In genomic region chr14:103879570-103880333, GRCh38 we compare ENCODE assay signal across 1 cellular context.
TF ChIP-seq lines count a peak whose summit lies in the region.

No MANE protein-coding gene starts in this region.

TF ChIP-seq in HepG2, 621 proteins besides CTCF, POLR2A, EP300 and RAD21 (continued from another document):
- TF ChIP-seq ARID5B (CRISPR knock-in tag; IDR thresholded peaks at IDR 0.05): peak; percentile 83
- TF ChIP-seq NBN (conservative IDR thresholded peaks at IDR 0.05): no peak
- TF ChIP-seq U2AF2 (IDR thresholded peaks at IDR 0.05; ENCODE audit: low read depth, low read length): no peak
- no peak for TF ChIP-seq GPN1 (CRISPR knock-in tag; IDR thresholded peaks at IDR 0.05; ENCODE audit: borderline replicate concordance)
- no peak for TF ChIP-seq ATAD3A (CRISPR knock-in tag; IDR thresholded peaks at IDR 0.05)
- TF ChIP-seq PHF20 (CRISPR knock-in tag; IDR thresholded peaks at IDR 0.05): no peak
- TF ChIP-seq XBP1 (CRISPR knock-in tag; IDR thresholded peaks at IDR 0.05): no peak
- TF ChIP-seq HNRNPK (IDR thresholded peaks at IDR 0.05; ENCODE audit: low read depth, low read length, poor library complexity, severe bottlenecking): no peak
- 0 out of 2 replicates have a peak, but pooled peaks have one; percentile 45 for TF ChIP-seq ZNF335 (CRISPR knock-in tag; IDR thresholded peaks at IDR 0.05)
